In the genomic region with DNA sequence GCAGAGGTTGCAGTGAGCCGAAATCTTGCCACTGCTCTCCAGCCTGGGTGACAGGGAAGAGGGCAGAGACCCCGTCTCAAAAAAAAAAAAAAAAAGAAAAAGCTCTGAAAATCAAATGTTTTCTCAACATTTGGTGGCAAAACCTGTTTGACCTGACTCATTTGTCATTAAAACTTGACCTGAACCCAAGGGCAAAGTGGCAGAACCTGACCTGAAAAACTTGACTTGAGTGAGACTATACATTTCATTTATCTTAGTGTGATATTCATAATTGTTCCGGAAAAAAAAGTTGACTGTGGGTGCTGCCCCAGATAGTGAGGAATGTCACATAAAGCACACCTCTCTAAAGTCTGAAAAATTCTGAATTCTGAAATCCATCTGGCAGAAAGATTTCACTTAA, we compare ENCODE assay signal across 1 cellular context.
TF ChIP-seq lines count a peak whose summit lies in the region.

No MANE protein-coding gene starts in this region.

TF ChIP-seq in K562, 482 proteins besides CTCF, POLR2A, EP300 and RAD21 (continued from another document):
- TF ChIP-seq, protein P1, sequence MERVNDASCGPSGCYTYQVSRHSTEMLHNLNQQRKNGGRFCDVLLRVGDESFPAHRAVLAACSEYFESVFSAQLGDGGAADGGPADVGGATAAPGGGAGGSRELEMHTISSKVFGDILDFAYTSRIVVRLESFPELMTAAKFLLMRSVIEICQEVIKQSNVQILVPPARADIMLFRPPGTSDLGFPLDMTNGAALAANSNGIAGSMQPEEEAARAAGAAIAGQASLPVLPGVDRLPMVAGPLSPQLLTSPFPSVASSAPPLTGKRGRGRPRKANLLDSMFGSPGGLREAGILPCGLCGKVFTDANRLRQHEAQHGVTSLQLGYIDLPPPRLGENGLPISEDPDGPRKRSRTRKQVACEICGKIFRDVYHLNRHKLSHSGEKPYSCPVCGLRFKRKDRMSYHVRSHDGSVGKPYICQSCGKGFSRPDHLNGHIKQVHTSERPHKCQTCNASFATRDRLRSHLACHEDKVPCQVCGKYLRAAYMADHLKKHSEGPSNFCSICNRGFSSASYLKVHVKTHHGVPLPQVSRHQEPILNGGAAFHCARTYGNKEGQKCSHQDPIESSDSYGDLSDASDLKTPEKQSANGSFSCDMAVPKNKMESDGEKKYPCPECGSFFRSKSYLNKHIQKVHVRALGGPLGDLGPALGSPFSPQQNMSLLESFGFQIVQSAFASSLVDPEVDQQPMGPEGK (CRISPR knock-in tag; IDR thresholded peaks at IDR 0.05; ENCODE audit: borderline replicate concordance): no peak
- TF ChIP-seq NFRKB (IDR thresholded peaks at IDR 0.05; ENCODE audit: low read depth): no peak
- TF ChIP-seq, protein P2, sequence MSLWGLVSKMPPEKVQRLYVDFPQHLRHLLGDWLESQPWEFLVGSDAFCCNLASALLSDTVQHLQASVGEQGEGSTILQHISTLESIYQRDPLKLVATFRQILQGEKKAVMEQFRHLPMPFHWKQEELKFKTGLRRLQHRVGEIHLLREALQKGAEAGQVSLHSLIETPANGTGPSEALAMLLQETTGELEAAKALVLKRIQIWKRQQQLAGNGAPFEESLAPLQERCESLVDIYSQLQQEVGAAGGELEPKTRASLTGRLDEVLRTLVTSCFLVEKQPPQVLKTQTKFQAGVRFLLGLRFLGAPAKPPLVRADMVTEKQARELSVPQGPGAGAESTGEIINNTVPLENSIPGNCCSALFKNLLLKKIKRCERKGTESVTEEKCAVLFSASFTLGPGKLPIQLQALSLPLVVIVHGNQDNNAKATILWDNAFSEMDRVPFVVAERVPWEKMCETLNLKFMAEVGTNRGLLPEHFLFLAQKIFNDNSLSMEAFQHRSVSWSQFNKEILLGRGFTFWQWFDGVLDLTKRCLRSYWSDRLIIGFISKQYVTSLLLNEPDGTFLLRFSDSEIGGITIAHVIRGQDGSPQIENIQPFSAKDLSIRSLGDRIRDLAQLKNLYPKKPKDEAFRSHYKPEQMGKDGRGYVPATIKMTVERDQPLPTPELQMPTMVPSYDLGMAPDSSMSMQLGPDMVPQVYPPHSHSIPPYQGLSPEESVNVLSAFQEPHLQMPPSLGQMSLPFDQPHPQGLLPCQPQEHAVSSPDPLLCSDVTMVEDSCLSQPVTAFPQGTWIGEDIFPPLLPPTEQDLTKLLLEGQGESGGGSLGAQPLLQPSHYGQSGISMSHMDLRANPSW (CRISPR knock-in tag; IDR thresholded peaks at IDR 0.05): no peak
- no peak for TF ChIP-seq KLF6 (CRISPR knock-in tag; IDR thresholded peaks at IDR 0.05; ENCODE audit: borderline replicate concordance)
- TF ChIP-seq, protein P3, sequence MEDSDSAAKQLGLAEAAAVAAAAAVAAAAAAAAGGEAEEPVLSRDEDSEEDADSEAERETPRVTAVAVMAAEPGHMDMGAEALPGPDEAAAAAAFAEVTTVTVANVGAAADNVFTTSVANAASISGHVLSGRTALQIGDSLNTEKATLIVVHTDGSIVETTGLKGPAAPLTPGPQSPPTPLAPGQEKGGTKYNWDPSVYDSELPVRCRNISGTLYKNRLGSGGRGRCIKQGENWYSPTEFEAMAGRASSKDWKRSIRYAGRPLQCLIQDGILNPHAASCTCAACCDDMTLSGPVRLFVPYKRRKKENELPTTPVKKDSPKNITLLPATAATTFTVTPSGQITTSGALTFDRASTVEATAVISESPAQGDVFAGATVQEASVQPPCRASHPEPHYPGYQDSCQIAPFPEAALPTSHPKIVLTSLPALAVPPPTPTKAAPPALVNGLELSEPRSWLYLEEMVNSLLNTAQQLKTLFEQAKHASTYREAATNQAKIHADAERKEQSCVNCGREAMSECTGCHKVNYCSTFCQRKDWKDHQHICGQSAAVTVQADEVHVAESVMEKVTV (CRISPR knock-in tag; IDR thresholded peaks at IDR 0.05): no peak
